Comparison of ENCODE assay signal across 13 cellular contexts in genomic region chr19:35846038-35846668, GRCh38. TPM values are rescaled to one million over a fixed set of nuclear protein-coding genes. Genes with fewer than 3 reads are reported as not detected.
DNase-seq lines count a peak whose midpoint lies in the region; ATAC-seq, FAIRE-seq and TF ChIP-seq lines count a peak whose summit lies in the region.
"Had no signal": no experiment of that assay in that cellular context is flagged by ENCODE, and none has a peak within 500 bp of the region (broad histone marks: within the 10 kb centered on the region; RNA-seq: fewer than 3 reads in every experiment).

No MANE protein-coding gene starts in this region.

- no peak for TF ChIP-seq CTCF in lower lobe of right lung (IDR thresholded peaks at IDR 0.05)
- TF ChIP-seq CTCF in D721Med (IDR thresholded peaks at IDR 0.05; ENCODE audit: insufficient read depth, missing control alignments), result no peak

- peaks cover 63% of the 10 kb centered on the region for H3K27me3 Mint-ChIP-seq in activated naive CD8-positive, alpha-beta T cell treated with anti-CD3 and anti-CD28 coated beads, Interleukin-2, amount 10 ng/mL, durations not matched to agents 7 days and 5 days

- no peak for TF ChIP-seq EP300 in Ishikawa (IDR thresholded peaks at IDR 0.05; ENCODE audit: borderline replicate concordance)

- DNase-seq in COLO668 (lab: John Stamatoyannopoulos, UW; ENCODE audit: unreplicated experiment), result peak; percentile 51
- DNase-seq in activated naive CD8-positive, alpha-beta T cell treated with anti-CD3 and anti-CD28 coated beads, Interleukin-2, amount 10 ng/mL, durations not matched to agents 7 days and 5 days, result no peak
- no peak for DNase-seq in lower lobe of right lung
- DNase-seq in D721Med (ENCODE audit: insufficient read length, low spot score), result no peak
- DNase-seq in stimulated activated CD4-positive, alpha-beta T cell treated with anti-CD3 and anti-CD28 coated beads, Interleukin-1b, Interleukin-23, amount 100 ng/mL, for 48 hours, result no peak
- no peak for DNase-seq in kidney tubule cell (ENCODE audit: low spot score)
- DNase-seq: GOT3, left ventricle myocardium superior had no signal

- H3K27me3 ChIP-seq in lower lobe of right lung (ENCODE audit: low read depth), result peaks cover 77% of the 10 kb centered on the region

- H3K36me3 Mint-ChIP-seq in activated naive CD8-positive, alpha-beta T cell treated with anti-CD3 and anti-CD28 coated beads, Interleukin-2, amount 10 ng/mL, durations not matched to agents 7 days and 5 days, result no peaks in the 10 kb centered on the region

- intact Hi-C loops in lower lobe of right lung (cut with DNase I), result no loop called here

- POLR2A ChIA-PET in activated naive CD8-positive, alpha-beta T cell treated with anti-CD3 and anti-CD28 coated beads, Interleukin-2, amount 10 ng/mL, durations not matched to agents 7 days and 5 days (lab: Charles Lee), result no interaction called here

- H3K4me1 Mint-ChIP-seq in activated naive CD8-positive, alpha-beta T cell treated with anti-CD3 and anti-CD28 coated beads, Interleukin-2, amount 10 ng/mL, durations not matched to agents 7 days and 5 days, result peaks cover 9% of the 10 kb centered on the region

- no peak overlapping the region for H3K27ac ChIP-seq in lower lobe of right lung

- H3K27ac Mint-ChIP-seq in activated naive CD8-positive, alpha-beta T cell treated with anti-CD3 and anti-CD28 coated beads, Interleukin-2, amount 10 ng/mL, durations not matched to agents 7 days and 5 days, result no peak overlapping the region

- peaks cover 4% of the 10 kb centered on the region for H3K9me3 Mint-ChIP-seq in activated naive CD8-positive, alpha-beta T cell treated with anti-CD3 and anti-CD28 coated beads, Interleukin-2, amount 10 ng/mL, durations not matched to agents 7 days and 5 days

- peak overlapping the region; percentile 37 for H3K4me3 ChIP-seq in lower lobe of right lung

- no peaks in the 10 kb centered on the region for H3K9me3 ChIP-seq in lower lobe of right lung

- no peak for FAIRE-seq in D721Med (lab: Jason Lieb, UNC)
- FAIRE-seq: TTC549 had no signal

- TF ChIP-seq RAD21 in Ishikawa (IDR thresholded peaks at IDR 0.05; ENCODE audit: low read depth), result no peak

- peak overlapping the region; percentile 37 for H3K4me3 Mint-ChIP-seq in activated naive CD8-positive, alpha-beta T cell treated with anti-CD3 and anti-CD28 coated beads, Interleukin-2, amount 10 ng/mL, durations not matched to agents 7 days and 5 days

- peaks cover 14% of the 10 kb centered on the region for H3K4me1 ChIP-seq in lower lobe of right lung

- no peaks in the 10 kb centered on the region for H3K36me3 ChIP-seq in lower lobe of right lung

- peak; percentile 30 for ATAC-seq in activated naive CD8-positive, alpha-beta T cell treated with anti-CD3 and anti-CD28 coated beads, Interleukin-2, amount 10 ng/mL, durations not matched to agents 7 days and 5 days (ENCODE audit: low read depth)
- ATAC-seq in lower lobe of right lung (peak; percentile 3 to 33), GM18517 (IDR thresholded peaks at IDR 0.05; ENCODE audit: unreplicated experiment) (no peak)

TF ChIP-seq in Ishikawa, 13 proteins besides CTCF, POLR2A, EP300 and RAD21:
- TF ChIP-seq FOXM1 (IDR thresholded peaks at IDR 0.05; ENCODE audit: borderline replicate concordance, low read depth) (no peak), CREB1 (IDR thresholded peaks at IDR 0.05; ENCODE audit: low read depth) (no peak), REST (IDR thresholded peaks at IDR 0.05; ENCODE audit: low read depth) (peak; percentile 50), MAX (IDR thresholded peaks at IDR 0.05) (peak; percentile 81)

RNA-seq across cellular contexts. Expression of gene NPHS1, which starts 6.2 kb away (rescaled TPM):
- under 1 TPM in 1 of 2 experiments, not detected in 1; 0.40 TPM for total RNA-seq in activated naive CD8-positive, alpha-beta T cell treated with anti-CD3 and anti-CD28 coated beads, Interleukin-2, amount 10 ng/mL, durations not matched to agents 7 days and 5 days
- not detected for total RNA-seq in lower lobe of right lung
- total RNA-seq: cardiac septum, left ventricle myocardium superior, M059J had no signal

RNA-seq across cellular contexts. Expression of gene KIRREL2, which starts 10.6 kb away (rescaled TPM):
- total RNA-seq in activated naive CD8-positive, alpha-beta T cell treated with anti-CD3 and anti-CD28 coated beads, Interleukin-2, amount 10 ng/mL, durations not matched to agents 7 days and 5 days, result 1 to 10 TPM; 2.9 to 3.0 TPM
- total RNA-seq in lower lobe of right lung, result 0.12 TPM
- total RNA-seq: cardiac septum had no signal

RNA-seq across cellular contexts. Expression of gene APLP1, which starts 22.2 kb away (rescaled TPM):
- 1 to 10 TPM; 1.2 to 1.4 TPM for total RNA-seq in activated naive CD8-positive, alpha-beta T cell treated with anti-CD3 and anti-CD28 coated beads, Interleukin-2, amount 10 ng/mL, durations not matched to agents 7 days and 5 days
- 2.1 TPM for total RNA-seq in lower lobe of right lung

RNA-seq across cellular contexts. Expression of gene PRODH2, which starts 33.5 kb away (rescaled TPM):
- not detected for total RNA-seq in activated naive CD8-positive, alpha-beta T cell treated with anti-CD3 and anti-CD28 coated beads, Interleukin-2, amount 10 ng/mL, durations not matched to agents 7 days and 5 days
- not detected for total RNA-seq in lower lobe of right lung
- total RNA-seq: cardiac septum, left ventricle myocardium superior, M059J had no signal

RNA-seq across cellular contexts. Expression of gene NFKBID, which starts 54.2 kb away (rescaled TPM):
- 10 to 100 TPM; 40.7 to 48.7 TPM for total RNA-seq in activated naive CD8-positive, alpha-beta T cell treated with anti-CD3 and anti-CD28 coated beads, Interleukin-2, amount 10 ng/mL, durations not matched to agents 7 days and 5 days
- total RNA-seq in lower lobe of right lung, result 17.2 TPM
